Comparison of ENCODE assay signal across 1 cellular context in genomic region chr20:50810063-50810462, GRCh38.
TF ChIP-seq lines count a peak whose summit lies in the region.

No MANE protein-coding gene starts in this region.

TF ChIP-seq in IMR-90, 13 proteins besides CTCF, POLR2A, EP300 and RAD21:
- TF ChIP-seq FOS (IDR thresholded peaks at IDR 0.05; ENCODE audit: low read depth, low read length) (no peak), ELK1 (IDR thresholded peaks at IDR 0.05; ENCODE audit: borderline replicate concordance, low read depth, low read length) (no peak), CEBPB (IDR thresholded peaks at IDR 0.05; ENCODE audit: low read depth, low read length) (no peak), NFE2L2 (IDR thresholded peaks at IDR 0.05; ENCODE audit: low read depth, low read length) (no peak), RFX5 (IDR thresholded peaks at IDR 0.05; ENCODE audit: low read depth, low read length) (no peak), BHLHE40 (IDR thresholded peaks at IDR 0.05; ENCODE audit: low read depth, low read length) (no peak), RCOR1 (IDR thresholded peaks at IDR 0.05; ENCODE audit: insufficient replicate concordance, low read length) (no peak)
